Comparison of ENCODE assay signal across 1 cellular context in the genomic region with DNA sequence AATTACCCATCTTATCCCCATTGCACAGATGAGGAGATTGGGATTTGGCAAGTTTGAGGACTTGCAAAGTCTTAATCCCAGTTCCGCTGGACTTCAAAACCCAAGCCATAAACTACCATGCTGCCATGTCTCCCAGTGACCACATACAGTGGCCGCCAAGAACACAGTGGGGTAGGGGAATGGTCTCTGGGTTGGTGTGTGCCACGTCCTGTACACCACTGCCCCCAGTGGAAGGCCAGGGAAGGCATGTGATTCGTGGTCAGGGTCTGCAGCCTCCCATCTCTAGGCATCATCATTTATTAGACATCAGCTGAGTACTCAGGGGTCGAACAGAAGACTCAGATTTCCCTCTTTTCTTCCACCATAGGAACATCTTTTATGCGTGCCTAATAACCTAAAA.
TF ChIP-seq lines count a peak whose summit lies in the region.

No MANE protein-coding gene starts in this region.

TF ChIP-seq in HEK293, 187 proteins besides CTCF, POLR2A, EP300 and RAD21 (continued from another document):
- TF ChIP-seq, protein P1, sequence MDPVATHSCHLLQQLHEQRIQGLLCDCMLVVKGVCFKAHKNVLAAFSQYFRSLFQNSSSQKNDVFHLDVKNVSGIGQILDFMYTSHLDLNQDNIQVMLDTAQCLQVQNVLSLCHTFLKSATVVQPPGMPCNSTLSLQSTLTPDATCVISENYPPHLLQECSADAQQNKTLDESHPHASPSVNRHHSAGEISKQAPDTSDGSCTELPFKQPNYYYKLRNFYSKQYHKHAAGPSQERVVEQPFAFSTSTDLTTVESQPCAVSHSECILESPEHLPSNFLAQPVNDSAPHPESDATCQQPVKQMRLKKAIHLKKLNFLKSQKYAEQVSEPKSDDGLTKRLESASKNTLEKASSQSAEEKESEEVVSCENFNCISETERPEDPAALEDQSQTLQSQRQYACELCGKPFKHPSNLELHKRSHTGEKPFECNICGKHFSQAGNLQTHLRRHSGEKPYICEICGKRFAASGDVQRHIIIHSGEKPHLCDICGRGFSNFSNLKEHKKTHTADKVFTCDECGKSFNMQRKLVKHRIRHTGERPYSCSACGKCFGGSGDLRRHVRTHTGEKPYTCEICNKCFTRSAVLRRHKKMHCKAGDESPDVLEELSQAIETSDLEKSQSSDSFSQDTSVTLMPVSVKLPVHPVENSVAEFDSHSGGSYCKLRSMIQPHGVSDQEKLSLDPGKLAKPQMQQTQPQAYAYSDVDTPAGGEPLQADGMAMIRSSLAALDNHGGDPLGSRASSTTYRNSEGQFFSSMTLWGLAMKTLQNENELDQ (tag by site-specific recombination; IDR thresholded peaks at IDR 0.05; ENCODE audit: low read depth): no peak
- TF ChIP-seq ZNF843 (tag by site-specific recombination; IDR thresholded peaks at IDR 0.05): no peak
- TF ChIP-seq, protein P2, sequence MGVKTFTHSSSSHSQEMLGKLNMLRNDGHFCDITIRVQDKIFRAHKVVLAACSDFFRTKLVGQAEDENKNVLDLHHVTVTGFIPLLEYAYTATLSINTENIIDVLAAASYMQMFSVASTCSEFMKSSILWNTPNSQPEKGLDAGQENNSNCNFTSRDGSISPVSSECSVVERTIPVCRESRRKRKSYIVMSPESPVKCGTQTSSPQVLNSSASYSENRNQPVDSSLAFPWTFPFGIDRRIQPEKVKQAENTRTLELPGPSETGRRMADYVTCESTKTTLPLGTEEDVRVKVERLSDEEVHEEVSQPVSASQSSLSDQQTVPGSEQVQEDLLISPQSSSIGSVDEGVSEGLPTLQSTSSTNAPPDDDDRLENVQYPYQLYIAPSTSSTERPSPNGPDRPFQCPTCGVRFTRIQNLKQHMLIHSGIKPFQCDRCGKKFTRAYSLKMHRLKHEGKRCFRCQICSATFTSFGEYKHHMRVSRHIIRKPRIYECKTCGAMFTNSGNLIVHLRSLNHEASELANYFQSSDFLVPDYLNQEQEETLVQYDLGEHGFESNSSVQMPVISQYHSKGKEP (tag by site-specific recombination; IDR thresholded peaks at IDR 0.05): no peak
- TF ChIP-seq ZNF610 (tag by site-specific recombination; IDR thresholded peaks at IDR 0.05; ENCODE audit: borderline replicate concordance): no peak
- no peak for TF ChIP-seq ZBTB20 (tag by site-specific recombination; IDR thresholded peaks at IDR 0.05)
- no peak for TF ChIP-seq ZNF16 (tag by site-specific recombination; IDR thresholded peaks at IDR 0.05; ENCODE audit: low read depth)
- no peak for TF ChIP-seq SP2 (tag by site-specific recombination; IDR thresholded peaks at IDR 0.05)
- TF ChIP-seq ZNF76 (tag by site-specific recombination; IDR thresholded peaks at IDR 0.05; ENCODE audit: borderline replicate concordance, low read depth): no peak
- TF ChIP-seq ZFP3 (tag by site-specific recombination; IDR thresholded peaks at IDR 0.05; ENCODE audit: low read depth): no peak
- TF ChIP-seq ZNF350 (tag by site-specific recombination; IDR thresholded peaks at IDR 0.05): no peak
- TF ChIP-seq ZNF157 (tag by site-specific recombination; IDR thresholded peaks at IDR 0.05): no peak
